In genomic region chr1:218304281-218305039, GRCh38 we compare ENCODE assay signal across 9 cellular contexts. TPM values are rescaled to one million over a fixed set of nuclear protein-coding genes. Genes with fewer than 3 reads are reported as not detected.
DNase-seq lines count a peak whose midpoint lies in the region; ATAC-seq and TF ChIP-seq lines count a peak whose summit lies in the region.
"Had no signal": no experiment of that assay in that cellular context is flagged by ENCODE, and none has a peak within 500 bp of the region (broad histone marks: within the 10 kb centered on the region; RNA-seq: fewer than 3 reads in every experiment).

No MANE protein-coding gene starts in this region.

- no peak overlapping the region for H3K4me3 Mint-ChIP-seq in HFFc6

- H3K4me1 ChIP-seq in SJCRH30 (peaks cover 12% of the 10 kb centered on the region), hepatocyte (ENCODE audit: insufficient read depth) (no peaks in the 10 kb centered on the region)
- H3K4me1 ChIP-seq: parathyroid adenoma had no signal

- H2AFZ ChIP-seq in hepatocyte, result no peak overlapping the region
- H2AFZ ChIP-seq: parathyroid adenoma had no signal

- H3K36me3 ChIP-seq in SJCRH30 (peaks cover 26% of the 10 kb centered on the region), hepatocyte (replicated peaks; ENCODE audit: insufficient read depth, low read depth) (no peaks in the 10 kb centered on the region)

- H3K4me3 ChIP-seq in SJCRH30 (no peak overlapping the region), hepatocyte (no peak overlapping the region), foreskin fibroblast (ENCODE audit: low read depth in 1 of 2, low read length in 2 of 2) (no peak overlapping the region)

- peaks cover 7% of the 10 kb centered on the region; the same call in 1 of the 2 replicates for H3K36me3 Mint-ChIP-seq in HFFc6 (ENCODE audit: low read depth)

- peaks cover 17% of the 10 kb centered on the region for H3K79me2 ChIP-seq in hepatocyte
- H3K79me2 ChIP-seq: parathyroid adenoma had no signal

- no peak overlapping the region for H3K27ac Mint-ChIP-seq in HFFc6

- no peaks in the 10 kb centered on the region for H4K20me1 ChIP-seq in hepatocyte (ENCODE audit: insufficient read depth, poor library complexity, severe bottlenecking)

- H3K27ac ChIP-seq in SJCRH30, result no peak overlapping the region
- H3K27ac ChIP-seq in hepatocyte, result no peak overlapping the region
- H3K27ac ChIP-seq: parathyroid adenoma had no signal

- no peaks in the 10 kb centered on the region for H3K27me3 Mint-ChIP-seq in HFFc6 (ENCODE audit: insufficient read depth)

- H3K27me3 ChIP-seq in SJCRH30 (no peaks in the 10 kb centered on the region), hepatocyte (no peaks in the 10 kb centered on the region)

- H3K9me3 ChIP-seq in SJCRH30 (replicated peaks) (no peaks in the 10 kb centered on the region), hepatocyte (ENCODE audit: low read depth) (no peaks in the 10 kb centered on the region)

- H3K9me2 ChIP-seq in hepatocyte (replicated peaks; ENCODE audit: insufficient read depth), result no peaks in the 10 kb centered on the region

- H3K9me3 Mint-ChIP-seq in HFFc6, result no peaks in the 10 kb centered on the region

- 51% methylated on average over 8 of the region's 8 CpGs for WGBS in hepatocyte (ENCODE audit: low lambda C conversion rate, missing lambda C conversion rate)

- DNase-seq in SJCRH30, result peak; percentile 93 to 95
- no peak for DNase-seq in hepatocyte (ENCODE audit: low spot score)
- no peak for DNase-seq in NCI-H82 (lab: John Stamatoyannopoulos, UW)
- DNase-seq in HFFc6, result no peak
- DNase-seq in foreskin fibroblast, result no peak

- ATAC-seq in GM18868 (IDR thresholded peaks at IDR 0.05; ENCODE audit: unreplicated experiment) (peak; percentile 99), HG03460 (IDR thresholded peaks at IDR 0.05; ENCODE audit: unreplicated experiment) (peak; percentile 86), HG02798 (IDR thresholded peaks at IDR 0.05; ENCODE audit: poor library complexity, unreplicated experiment) (no peak)

- H3K4me1 Mint-ChIP-seq in HFFc6 (ENCODE audit: low read depth), result peaks cover 3% of the 10 kb centered on the region

- H3K4me2 ChIP-seq in hepatocyte, result peak overlapping the region; percentile 16

- no peak for TF ChIP-seq CTCF in hepatocyte (IDR thresholded peaks at IDR 0.05; ENCODE audit: poor library complexity)
- TF ChIP-seq CTCF in HFFc6 (IDR thresholded peaks at IDR 0.05), result no peak
- no peak for TF ChIP-seq CTCF in foreskin fibroblast (IDR thresholded peaks at IDR 0.05; ENCODE audit: low read depth, low read length)

RNA-seq across cellular contexts. Expression of gene RRP15, which starts 19.4 kb away (rescaled TPM):
- total RNA-seq in SJCRH30 (2014; rRNA removed; shearing (Covaris generic)), result 16.9 and 26.0 TPM in 2 replicates
- 6.7 and 7.7 TPM in 2 replicates for total RNA-seq in hepatocyte
- polyA plus RNA-seq in hepatocyte, result 9.0 and 12.6 TPM in 2 replicates
- total RNA-seq in HFFc6 (2021; fragmentation: NEBNext Ultra II Directional; extraction: Animal tissue kit (Norgen Biotek cat#: 25700)), result 10 to 100 TPM; 24.9 to 33.6 (median 30.5) TPM

RNA-seq across cellular contexts. Expression of gene TGFB2, which starts 40.7 kb away (rescaled TPM):
- 22.1 and 24.4 TPM in 2 replicates for total RNA-seq in SJCRH30 (2014; rRNA removed; shearing (Covaris generic))
- total RNA-seq in hepatocyte, result 15.0 and 17.1 TPM in 2 replicates
- polyA plus RNA-seq in hepatocyte, result 6.7 and 13.6 TPM in 2 replicates
- 10 to 100 TPM in 1 of 6 experiments, 1 to 10 TPM in 5; 2.0 to 11.8 (median 2.5) TPM for total RNA-seq in HFFc6 (2021; fragmentation: NEBNext Ultra II Directional; extraction: Animal tissue kit (Norgen Biotek cat#: 25700))

Comparison
In these comparisons a context has a peak if more than half of its experiments do, and no peak if none do; other contexts are left out.
1. DNase-seq: peak in SJCRH30 (2 of 2); none in hepatocyte (single experiment), NCI-H82 (single experiment), HFFc6 (single experiment) and foreskin fibroblast (0 of 2).